In genomic region chr2:233379034-233379433, GRCh38 we compare ENCODE assay signal across 1 cellular context.
TF ChIP-seq lines count a peak whose summit lies in the region.

No MANE protein-coding gene starts in this region.

TF ChIP-seq in SK-N-SH, 30 proteins besides CTCF, POLR2A, EP300 and RAD21 (continued from another document):
- TF ChIP-seq FOSL2 (IDR thresholded peaks at IDR 0.05; ENCODE audit: borderline replicate concordance, low read depth) (no peak), SIN3A (IDR thresholded peaks at IDR 0.05; ENCODE audit: borderline replicate concordance, low read depth, low read length) (no peak), EZH2phosphoT487 (IDR thresholded peaks at IDR 0.05; ENCODE audit: borderline replicate concordance, low read depth) (no peak), ELF1 (IDR thresholded peaks at IDR 0.05) (no peak), FOXJ3 (CRISPR knock-in tag; IDR thresholded peaks at IDR 0.05) (no peak), CHD2 (IDR thresholded peaks at IDR 0.05; ENCODE audit: low read length, partially characterized antibody) (no peak), RFX5 (IDR thresholded peaks at IDR 0.05; ENCODE audit: low read length) (no peak), RCOR1 (IDR thresholded peaks at IDR 0.05; ENCODE audit: low read length) (no peak), TAF1 (IDR thresholded peaks at IDR 0.05; ENCODE audit: borderline replicate concordance, low read depth, low read length) (no peak), SMC3 (IDR thresholded peaks at IDR 0.05; ENCODE audit: low read depth, low read length) (no peak), RXRA (IDR thresholded peaks at IDR 0.05; ENCODE audit: borderline replicate concordance, low read depth) (no peak)
- TF ChIP-seq, protein P1, sequence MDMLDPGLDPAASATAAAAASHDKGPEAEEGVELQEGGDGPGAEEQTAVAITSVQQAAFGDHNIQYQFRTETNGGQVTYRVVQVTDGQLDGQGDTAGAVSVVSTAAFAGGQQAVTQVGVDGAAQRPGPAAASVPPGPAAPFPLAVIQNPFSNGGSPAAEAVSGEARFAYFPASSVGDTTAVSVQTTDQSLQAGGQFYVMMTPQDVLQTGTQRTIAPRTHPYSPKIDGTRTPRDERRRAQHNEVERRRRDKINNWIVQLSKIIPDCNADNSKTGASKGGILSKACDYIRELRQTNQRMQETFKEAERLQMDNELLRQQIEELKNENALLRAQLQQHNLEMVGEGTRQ (IDR thresholded peaks at IDR 0.05; ENCODE audit: borderline replicate concordance, low read depth, low read length): no peak
- TF ChIP-seq, protein P2, sequence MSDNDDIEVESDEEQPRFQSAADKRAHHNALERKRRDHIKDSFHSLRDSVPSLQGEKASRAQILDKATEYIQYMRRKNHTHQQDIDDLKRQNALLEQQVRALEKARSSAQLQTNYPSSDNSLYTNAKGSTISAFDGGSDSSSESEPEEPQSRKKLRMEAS (IDR thresholded peaks at IDR 0.05; ENCODE audit: low read depth): no peak
- TF ChIP-seq, protein P3, sequence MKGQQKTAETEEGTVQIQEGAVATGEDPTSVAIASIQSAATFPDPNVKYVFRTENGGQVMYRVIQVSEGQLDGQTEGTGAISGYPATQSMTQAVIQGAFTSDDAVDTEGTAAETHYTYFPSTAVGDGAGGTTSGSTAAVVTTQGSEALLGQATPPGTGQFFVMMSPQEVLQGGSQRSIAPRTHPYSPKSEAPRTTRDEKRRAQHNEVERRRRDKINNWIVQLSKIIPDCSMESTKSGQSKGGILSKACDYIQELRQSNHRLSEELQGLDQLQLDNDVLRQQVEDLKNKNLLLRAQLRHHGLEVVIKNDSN (IDR thresholded peaks at IDR 0.05; ENCODE audit: borderline replicate concordance, low read depth): no peak
